In the genomic region with DNA sequence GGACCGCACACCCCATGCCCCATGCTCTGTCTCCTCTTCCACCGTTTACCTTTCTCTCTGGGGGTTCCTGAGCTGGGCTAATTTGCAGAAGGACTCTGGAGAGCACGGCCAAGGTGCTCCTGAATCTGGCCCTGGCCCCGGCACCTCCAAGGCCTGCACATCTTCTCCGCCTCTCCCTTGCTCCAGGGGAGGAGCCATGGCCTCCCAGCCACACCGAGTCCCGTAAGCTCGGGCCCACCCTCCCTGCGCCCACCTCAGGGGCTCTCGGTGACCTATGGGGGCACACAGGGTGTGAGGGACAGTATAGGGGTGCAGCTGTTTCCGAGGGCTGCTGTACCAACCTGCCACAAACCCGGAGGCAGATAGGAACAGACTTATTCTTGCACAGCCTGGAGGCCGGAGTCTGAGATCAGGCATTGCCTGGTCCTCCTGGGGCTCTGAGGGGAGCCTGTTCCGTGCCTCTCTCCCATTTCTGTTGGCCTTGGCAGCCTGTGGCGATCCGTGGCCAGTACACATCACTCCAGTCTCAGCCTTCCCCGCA, we compare ENCODE assay signal across 1 cellular context.
TF ChIP-seq lines count a peak whose summit lies in the region.

No MANE protein-coding gene starts in this region.

TF ChIP-seq in H1, 55 proteins besides CTCF, POLR2A, EP300 and RAD21:
- TF ChIP-seq GABPA (IDR thresholded peaks at IDR 0.05; ENCODE audit: borderline replicate concordance, insufficient read depth, low read length) (no peak), TAF7 (optimal IDR thresholded peaks at IDR 0.05; ENCODE audit: borderline replicate concordance, low read depth, low read length) (no peak), NRF1 (IDR thresholded peaks at IDR 0.05; ENCODE audit: low read depth, low read length) (no peak), CBX5 (IDR thresholded peaks at IDR 0.05; ENCODE audit: low read depth, low read length) (no peak), ZNF274 (IDR thresholded peaks at IDR 0.05; ENCODE audit: borderline replicate concordance, extremely low read depth, low read length) (no peak), NANOG (IDR thresholded peaks at IDR 0.05; ENCODE audit: insufficient read depth, low read depth, low read length, poor library complexity, severe bottlenecking) (no peak), HDAC6 (IDR thresholded peaks at IDR 0.05; ENCODE audit: low read depth, low read length) (no peak), KDM4A (IDR thresholded peaks at IDR 0.05; ENCODE audit: low read depth, low read length, severe bottlenecking) (no peak)
